ENCODE assay signal across 17 cellular contexts in genomic region chr1:47229031-47229831, GRCh38. TPM values are rescaled to one million over a fixed set of nuclear protein-coding genes. Genes with fewer than 3 reads are reported as not detected.
DNase-seq lines count a peak whose midpoint lies in the region; ATAC-seq and TF ChIP-seq lines count a peak whose summit lies in the region.
"Had no signal": no experiment of that assay in that cellular context is flagged by ENCODE, and none has a peak within 500 bp of the region (broad histone marks: within the 10 kb centered on the region; RNA-seq: fewer than 3 reads in every experiment).

No MANE protein-coding gene starts in this region.

- TF ChIP-seq CTCF in Peyer's patch (IDR thresholded peaks at IDR 0.05) (no peak), esophagus squamous epithelium (IDR thresholded peaks at IDR 0.05) (no peak), neural progenitor cell (IDR thresholded peaks at IDR 0.05) (no peak)

- no peak overlapping the region for H3K9ac ChIP-seq in neural progenitor cell

- peaks cover 0 to 3% (median 0%) of the 10 kb centered on the region in 3 donors for H3K36me3 Mint-ChIP-seq in CD8-positive, alpha-beta memory T cell
- H3K36me3 Mint-ChIP-seq in neural progenitor cell, result peaks cover 2% of the 10 kb centered on the region

- peaks cover 0 to 3% (median 0%) of the 10 kb centered on the region in 5 donors for H3K9me3 Mint-ChIP-seq in CD8-positive, alpha-beta memory T cell
- H3K9me3 Mint-ChIP-seq in neural progenitor cell, result peaks cover 3% of the 10 kb centered on the region
- H3K9me3 Mint-ChIP-seq: stimulated activated naive CD8-positive, alpha-beta T cell treated with anti-CD3 and anti-CD28 coated beads, Interleukin-15, Interleukin-2, amounts not matched to agents 100 ng/mL and 50 ng/mL, for 24 hours had no signal

- peaks cover 27 to 42% (median 40%) of the 10 kb centered on the region in 3 donors for H3K4me1 Mint-ChIP-seq in CD8-positive, alpha-beta memory T cell
- H3K4me1 Mint-ChIP-seq in neural progenitor cell, result peaks cover 29% of the 10 kb centered on the region

- TF ChIP-seq POLR2A in Peyer's patch (IDR thresholded peaks at IDR 0.05) (no peak), esophagus squamous epithelium (IDR thresholded peaks at IDR 0.05) (no peak)

- H3F3A ChIP-seq in neural progenitor cell (ENCODE audit: low read depth), result peaks cover 22% of the 10 kb centered on the region

- H3K27ac ChIP-seq in CD8-positive, alpha-beta memory T cell (ENCODE audit: low read depth, low read length), result peak overlapping the region; percentile 85
- H3K27ac ChIP-seq in Peyer's patch (peak overlapping the region in 3 of 4 donors; percentile 12 to 54 (median 44)), esophagus squamous epithelium (peak overlapping the region; percentile 49 to 85 (median 77)), neural progenitor cell (no peak overlapping the region)
- H3K27ac ChIP-seq: neutrophil had no signal

- H3K27me3 ChIP-seq in CD8-positive, alpha-beta memory T cell (ENCODE audit: insufficient read depth, low read length, poor library complexity, severe bottlenecking), result peaks cover 66% of the 10 kb centered on the region
- H3K27me3 ChIP-seq in Peyer's patch (peaks cover 0 to 69% of the 10 kb centered on the region in 2 donors), esophagus squamous epithelium (peaks cover 33 to 100% (median 66%) of the 10 kb centered on the region in 4 donors), neural progenitor cell (peaks cover 100% of the 10 kb centered on the region)

- peaks cover 71% of the 10 kb centered on the region for H4K20me1 ChIP-seq in neural progenitor cell (ENCODE audit: low read depth)

- no peak overlapping the region for H3K4me3 ChIP-seq in CD8-positive, alpha-beta memory T cell (ENCODE audit: low read length)
- H3K4me3 ChIP-seq in Peyer's patch, result peak overlapping the region in 3 of 4 donors; percentile 1 to 34 (median 23)
- peak overlapping the region in 3 of 4 donors; percentile 44 to 64 (median 48) for H3K4me3 ChIP-seq in esophagus squamous epithelium
- H3K4me3 ChIP-seq in neural progenitor cell, result no peak overlapping the region

- 16 to 32% methylated on average over 15 to 22 of the region's 35 CpGs for WGBS in esophagus squamous epithelium, 2 donors

- DNase-seq in CD8-positive, alpha-beta memory T cell, result no peak
- no peak for DNase-seq in Peyer's patch
- no peak for DNase-seq in esophagus squamous epithelium (lab: John Stamatoyannopoulos, UW)
- DNase-seq in neural progenitor cell (ENCODE audit: low spot score), result peak; percentile 64
- no peak for DNase-seq in NCI-H1436 treated with DMSO at 0.1 percent for 48 hours (lab: John Stamatoyannopoulos, UW)
- DNase-seq in foreskin melanocyte, result no peak
- no peak for DNase-seq in NCI-H1436 (lab: John Stamatoyannopoulos, UW)
- DNase-seq: activated CD4-positive, alpha-beta T cell treated with anti-CD3 and anti-CD28 coated beads for 4 hours; activated gamma-delta T cell; AML-193; HCEC 1CT; hypothalamus; NCI-H226 had no signal

- H3K79me2 ChIP-seq in neural progenitor cell (ENCODE audit: low read depth), result no peaks in the 10 kb centered on the region

- CTCF ChIA-PET in CD8-positive, alpha-beta memory T cell (lab: Charles Lee), result interaction anchor here (1.5 kb wide), 1 partner anchor 9 kb away, joined by 4 read pairs; no protein-coding TSS in a partner anchor

- H3K9me3 ChIP-seq in CD8-positive, alpha-beta memory T cell (ENCODE audit: low read length), result no peaks in the 10 kb centered on the region
- H3K9me3 ChIP-seq in Peyer's patch, result no peaks in the 10 kb centered on the region
- H3K9me3 ChIP-seq in esophagus squamous epithelium, result no peaks in the 10 kb centered on the region
- H3K9me3 ChIP-seq in neural progenitor cell (ENCODE audit: low read depth), result no peaks in the 10 kb centered on the region
- H3K9me3 ChIP-seq: neutrophil had no signal

- peaks cover 56 to 78% of the 10 kb centered on the region in 2 donors for H3K27me3 Mint-ChIP-seq in CD8-positive, alpha-beta memory T cell
- H3K27me3 Mint-ChIP-seq in neural progenitor cell (ENCODE audit: insufficient read depth, low read depth), result peaks cover 79% of the 10 kb centered on the region

- H3K4me3 Mint-ChIP-seq in CD8-positive, alpha-beta memory T cell, result peak overlapping the region in 3 of 7 donors; percentile 24 to 48 (median 32)
- no peak overlapping the region for H3K4me3 Mint-ChIP-seq in neural progenitor cell

- H3K27ac Mint-ChIP-seq in CD8-positive, alpha-beta memory T cell, result no peak overlapping the region
- no peak overlapping the region for H3K27ac Mint-ChIP-seq in neural progenitor cell

- peak overlapping the region; percentile 65 for H3K4me2 ChIP-seq in neural progenitor cell

- POLR2A ChIA-PET in CD8-positive, alpha-beta memory T cell (lab: Charles Lee), result no interaction called here

- H2AFZ ChIP-seq in neural progenitor cell (replicated peaks), result no peak overlapping the region

- H3K4me1 ChIP-seq in CD8-positive, alpha-beta memory T cell (ENCODE audit: insufficient read depth, low read length), result peaks cover 24% of the 10 kb centered on the region
- peaks cover 4 to 44% (median 13%) of the 10 kb centered on the region in 4 donors for H3K4me1 ChIP-seq in Peyer's patch
- H3K4me1 ChIP-seq in esophagus squamous epithelium, result peaks cover 24 to 69% (median 26%) of the 10 kb centered on the region in 3 donors
- peaks cover 38% of the 10 kb centered on the region for H3K4me1 ChIP-seq in neural progenitor cell

- H3K36me3 ChIP-seq in CD8-positive, alpha-beta memory T cell (ENCODE audit: insufficient read depth, low read length), result no peaks in the 10 kb centered on the region
- H3K36me3 ChIP-seq in Peyer's patch (no peaks in the 10 kb centered on the region), esophagus squamous epithelium (no peaks in the 10 kb centered on the region), neural progenitor cell (no peaks in the 10 kb centered on the region)
- H3K36me3 ChIP-seq: neutrophil had no signal

- no peak for ATAC-seq in GM19455 (IDR thresholded peaks at IDR 0.05; ENCODE audit: unreplicated experiment)

- intact Hi-C loops in esophagus squamous epithelium (cut with DNase I), result no loop called here

RNA-seq across cellular contexts. Expression of gene TAL1, which starts 2.8 kb away (rescaled TPM):
- not detected for total RNA-seq in CD8-positive, alpha-beta memory T cell
- not detected for polyA plus RNA-seq in CD8-positive, alpha-beta memory T cell
- total RNA-seq in Peyer's patch (1 to 10 TPM; 1.2 to 7.4 (median 2.9) TPM), esophagus squamous epithelium (1 to 10 TPM in 2 of 4 donors, under 1 TPM in 2; 0.45 to 3.6 (median 1.1) TPM), neural progenitor cell (ENCODE audit: low replicate concordance) (not detected in 2 replicates)

RNA-seq across cellular contexts. Expression of gene PDZK1IP1, which starts 39.4 kb away (rescaled TPM):
- not detected for total RNA-seq in CD8-positive, alpha-beta memory T cell
- not detected for polyA plus RNA-seq in CD8-positive, alpha-beta memory T cell
- total RNA-seq in Peyer's patch (100 to 1,000 TPM in 2 of 4 donors, 10 to 100 TPM in 1, 1 to 10 TPM in 1; 5.8 to 224 (median 104) TPM), esophagus squamous epithelium (100 to 1,000 TPM in 3 of 4 donors, 1 to 10 TPM in 1; 9.7 to 429 (median 312) TPM), neural progenitor cell (ENCODE audit: low replicate concordance) (not detected in 2 replicates)
- total RNA-seq: chondrocyte had no signal

Comparison
In these comparisons a context has a peak if more than half of its experiments do, and no peak if none do; other contexts are left out.
1. H3K4me3 ChIP-seq: peak in Peyer's patch (3 of 4) and esophagus squamous epithelium (3 of 4); none in CD8-positive, alpha-beta memory T cell (single experiment) and neural progenitor cell (single experiment).